11 cellular contexts compared by ENCODE assay signal in the genomic region with DNA sequence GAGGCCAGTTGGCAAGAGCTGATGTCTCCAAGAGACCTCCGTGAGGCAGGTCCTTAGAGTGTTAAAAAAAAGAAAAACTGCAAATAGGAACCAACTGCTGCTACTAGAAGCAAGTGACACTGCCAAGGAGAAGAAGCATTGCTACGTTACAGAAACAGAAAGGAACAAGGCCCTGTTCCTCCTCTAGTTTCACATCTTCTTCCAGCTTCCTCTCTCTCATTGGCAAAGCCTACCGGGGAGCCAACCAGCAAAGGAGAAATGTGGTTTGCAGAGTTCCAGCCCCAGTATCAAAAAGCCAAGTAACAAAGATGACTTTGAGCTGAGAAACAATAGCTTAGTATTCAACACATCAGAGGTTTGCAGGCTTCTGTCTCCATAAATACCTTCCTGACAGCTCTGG.
DNase-seq lines count a peak whose midpoint lies in the region; ATAC-seq, FAIRE-seq and TF ChIP-seq lines count a peak whose summit lies in the region.
"Had no signal": no experiment of that assay in that cellular context is flagged by ENCODE, and none has a peak within 500 bp of the region (broad histone marks: within the 10 kb centered on the region; RNA-seq: fewer than 3 reads in every experiment).

No MANE protein-coding gene starts in this region.

- H3K4me3 ChIP-seq in BLaER1 treated with 17β-estradiol and CSF1 and Interleukin-3, amounts not matched to agents 10 nM and 100 nM, result no peak overlapping the region
- H3K4me3 ChIP-seq: tibial artery had no signal

- DNase-seq in SKM-1 treated with dmso at 0.1 percent for 144 hours (lab: John Stamatoyannopoulos, UW; ENCODE audit: unreplicated experiment) (peak; percentile 86), NCI-H1694 treated with DMSO at 0.1 percent for 48 hours (lab: John Stamatoyannopoulos, UW) (no peak), D721Med (ENCODE audit: insufficient read length, low spot score) (no peak), occipital lobe (lab: John Stamatoyannopoulos, UW) (no peak), immature natural killer cell (no peak)
- DNase-seq: erythroblast, NCI-H510A had no signal

- peak overlapping the region; percentile 20 to 83 (median 60); a peak in 21 of 22 replicates for H3K4me2 ChIP-seq in BLaER1 treated with 17β-estradiol and CSF1 and Interleukin-3, amounts not matched to agents 10 nM and 100 nM

- no peak for FAIRE-seq in D721Med (lab: Jason Lieb, UNC)

- H3K4me1 Mint-ChIP-seq in immature natural killer cell, result no peaks in the 10 kb centered on the region

- TF ChIP-seq CTCF in D721Med (IDR thresholded peaks at IDR 0.05; ENCODE audit: insufficient read depth, missing control alignments), result no peak

- peaks cover 0 to 4% (median 0%) of the 10 kb centered on the region in 6 donors for H3K9me3 Mint-ChIP-seq in immature natural killer cell

- no peaks in the 10 kb centered on the region for H4K20me1 ChIP-seq in BLaER1 treated with 17β-estradiol and CSF1 and Interleukin-3, amounts not matched to agents 10 nM and 100 nM

- ATAC-seq in GM19467 (IDR thresholded peaks at IDR 0.05; ENCODE audit: unreplicated experiment), result peak; percentile 81
- peak; percentile 84 for ATAC-seq in HG03097 (IDR thresholded peaks at IDR 0.05; ENCODE audit: low FRiP score, unreplicated experiment)

- H3K27me3 Mint-ChIP-seq in immature natural killer cell (ENCODE audit: low read depth in 3 of 3), result no peaks in the 10 kb centered on the region

- peaks cover 8 to 21% (median 14%) of the 10 kb centered on the region in 10 experiments for H3K4me1 ChIP-seq in BLaER1 treated with 17β-estradiol and CSF1 and Interleukin-3, amounts not matched to agents 10 nM and 100 nM
- H3K4me1 ChIP-seq: tibial artery had no signal

- no peaks in the 10 kb centered on the region for H3K36me3 ChIP-seq in BLaER1 treated with 17β-estradiol and CSF1 and Interleukin-3, amounts not matched to agents 10 nM and 100 nM
- H3K36me3 ChIP-seq: tibial artery had no signal

- no peaks in the 10 kb centered on the region for H3K27me3 ChIP-seq in BLaER1 treated with 17β-estradiol and CSF1 and Interleukin-3, amounts not matched to agents 10 nM and 100 nM
- H3K27me3 ChIP-seq: tibial artery had no signal

- peak overlapping the region in 4 of 11 experiments; percentile 15 to 62 (median 39); a peak in 4 of 22 replicates for H3K9ac ChIP-seq in BLaER1 treated with 17β-estradiol and CSF1 and Interleukin-3, amounts not matched to agents 10 nM and 100 nM

- no peaks in the 10 kb centered on the region for H3K36me3 Mint-ChIP-seq in immature natural killer cell

- H3K4me3 Mint-ChIP-seq in immature natural killer cell, result no peak overlapping the region

- no peaks in the 10 kb centered on the region for H3K9me3 ChIP-seq in BLaER1 treated with 17β-estradiol and CSF1 and Interleukin-3, amounts not matched to agents 10 nM and 100 nM (replicated peaks in 1 of 11)
- H3K9me3 ChIP-seq: tibial artery had no signal

- H3K27ac Mint-ChIP-seq in immature natural killer cell, result no peak overlapping the region

- peak overlapping the region in 8 of 11 experiments; percentile 33 to 63 (median 52); a peak in 13 of 22 replicates for H3K27ac ChIP-seq in BLaER1 treated with 17β-estradiol and CSF1 and Interleukin-3, amounts not matched to agents 10 nM and 100 nM
- H3K27ac ChIP-seq: tibial artery had no signal
